8 cellular contexts compared by ENCODE assay signal in genomic region chr12:94405378-94406116, GRCh38. TPM values are rescaled to one million over a fixed set of nuclear protein-coding genes. Genes with fewer than 3 reads are reported as not detected.
DNase-seq lines count a peak whose midpoint lies in the region; ATAC-seq and TF ChIP-seq lines count a peak whose summit lies in the region.

No MANE protein-coding gene starts in this region.

- no peaks in the 10 kb centered on the region for H3K4me1 ChIP-seq in fibroblast of lung (ENCODE audit: control insufficient read depth, extremely low read depth, insufficient read depth, low read length)
- peaks cover 3% of the 10 kb centered on the region for H3K4me1 ChIP-seq in foreskin keratinocyte

- H3K79me2 ChIP-seq in fibroblast of lung (ENCODE audit: control insufficient read depth, insufficient read depth, low read length) = no peaks in the 10 kb centered on the region

- H3K27ac ChIP-seq in fibroblast of lung (ENCODE audit: insufficient read depth, low read length) (no peak overlapping the region), foreskin keratinocyte (no peak overlapping the region)

- no peaks in the 10 kb centered on the region for H3K36me3 ChIP-seq in fibroblast of lung (ENCODE audit: control insufficient read depth, insufficient read depth, low read length)

- H3K27me3 ChIP-seq in fibroblast of lung (ENCODE audit: control insufficient read depth, insufficient read depth, low read length) = no peaks in the 10 kb centered on the region
- no peaks in the 10 kb centered on the region for H3K27me3 ChIP-seq in foreskin keratinocyte

- no peak for TF ChIP-seq CTCF in AG10803 (conservative IDR thresholded peaks at IDR 0.05; ENCODE audit: low read length)
- TF ChIP-seq CTCF in fibroblast of lung (conservative IDR thresholded peaks at IDR 0.05 in 1 of 2, IDR thresholded peaks at IDR 0.05 in 1 of 2; ENCODE audit: low read depth in 1 of 2, low read length in 2 of 2) = no peak
- TF ChIP-seq CTCF in foreskin keratinocyte (conservative IDR thresholded peaks at IDR 0.05) = no peak

- peak overlapping the region; percentile 65 for H3K4me2 ChIP-seq in fibroblast of lung (ENCODE audit: extremely low read depth, insufficient read depth, low read length)

- H3K4me3 ChIP-seq in AG10803 (ENCODE audit: low read length) = peak overlapping the region; percentile 42
- H3K4me3 ChIP-seq in fibroblast of lung (replicated peaks in 1 of 4; ENCODE audit: control extremely low read depth in 1 of 4, insufficient read depth in 1 of 4, low read depth in 3 of 4, low read length in 4 of 4) = peak overlapping the region in 3 of 4 experiments; percentile 1 to 51 (median 49)

- no peaks in the 10 kb centered on the region for H3K9me3 ChIP-seq in fibroblast of lung (ENCODE audit: control insufficient read depth, insufficient read depth, low read depth, low read length)

- peak overlapping the region; percentile 4 for H2AFZ ChIP-seq in fibroblast of lung (ENCODE audit: low read length)

- no peak overlapping the region for H3K9ac ChIP-seq in fibroblast of lung (ENCODE audit: insufficient read depth, low read length)

- H4K20me1 ChIP-seq in fibroblast of lung (ENCODE audit: control insufficient read depth, extremely low read depth, insufficient read depth, low read length) = no peaks in the 10 kb centered on the region

- peak; percentile 69 for ATAC-seq in GM19035 (IDR thresholded peaks at IDR 0.05; ENCODE audit: unreplicated experiment)
- peak; percentile 88 for ATAC-seq in HG03097 (IDR thresholded peaks at IDR 0.05; ENCODE audit: low FRiP score, unreplicated experiment)
- no peak for ATAC-seq in foreskin keratinocyte

- DNase-seq in AG10803 (ENCODE audit: low read depth) (peak; percentile 3), fibroblast of lung (ENCODE audit: low read depth in 2 of 2) (peak in 1 of 2 donors; percentile 17), foreskin keratinocyte (no peak), iPS-NIHi7 (ENCODE audit: extremely low spot score) (no peak), inferior parietal cortex (ENCODE audit: extremely low spot score) (no peak), retina (no peak)

RNA-seq across cellular contexts. Expression of gene CEP83, which starts 54.1 kb away (rescaled TPM):
- total RNA-seq in fibroblast of lung (10.0 and 13.5 TPM in 2 replicates), foreskin keratinocyte (16.0 and 16.1 TPM in 2 replicates)
- polyA plus RNA-seq in fibroblast of lung (6.6 and 7.8 TPM in 2 replicates), foreskin keratinocyte (5.8 and 7.2 TPM in 2 replicates)
- polyA plus RNA-seq in fibroblast of lung (2012) = 5.0 and 5.6 TPM in 2 replicates
- polyA minus RNA-seq in fibroblast of lung (ENCODE audit: low replicate concordance) = 0.48 and 0.79 TPM in 2 replicates
